9 cellular contexts compared by ENCODE assay signal in genomic region chr18:9094307-9095226, GRCh38. TPM values are rescaled to one million over a fixed set of nuclear protein-coding genes. Genes with fewer than 3 reads are reported as not detected.
DNase-seq lines count a peak whose midpoint lies in the region; ATAC-seq and TF ChIP-seq lines count a peak whose summit lies in the region.
"Had no signal": no experiment of that assay in that cellular context is flagged by ENCODE, and none has a peak within 500 bp of the region (broad histone marks: within the 10 kb centered on the region; RNA-seq: fewer than 3 reads in every experiment).

No MANE protein-coding gene starts in this region.

- H3K27ac ChIP-seq in substantia nigra (ENCODE audit: low read depth, low read length, poor library complexity, severe bottlenecking) (no peak overlapping the region), upper lobe of left lung (peak overlapping the region in 2 of 4 donors; percentile 14 to 33)

- H3K27ac Mint-ChIP-seq in activated CD4-positive, alpha-beta memory T cell treated with anti-CD3 and anti-CD28 coated beads, Interleukin-2, amount 10 ng/mL, durations not matched to agents 7 days and 5 days: peak overlapping the region; percentile 98
- peak overlapping the region; percentile 100 for H3K27ac Mint-ChIP-seq in stimulated activated effector memory CD8-positive, alpha-beta T cell treated with anti-CD3 and anti-CD28 coated beads, Interleukin-12 subunit alpha, Interleukin-12 subunit beta, amount 100 ng/mL, for 72 hours

- DNase-seq in HS-27A (ENCODE audit: low read depth) (peak; percentile 67), fibroblast of the conjunctiva (ENCODE audit: low read depth) (peak; percentile 86), MV-4-11 (lab: John Stamatoyannopoulos, UW) (no peak), substantia nigra (lab: John Stamatoyannopoulos, UW) (no peak), upper lobe of left lung (no peak), GF-D8 (lab: John Stamatoyannopoulos, UW) (no peak)
- DNase-seq in activated CD4-positive, alpha-beta memory T cell treated with anti-CD3 and anti-CD28 coated beads, Interleukin-2, amount 10 ng/mL, durations not matched to agents 7 days and 5 days: peak; percentile 66
- no peak for DNase-seq in stimulated activated effector memory CD8-positive, alpha-beta T cell treated with anti-CD3 and anti-CD28 coated beads, Interleukin-12 subunit alpha, Interleukin-12 subunit beta, amount 100 ng/mL, for 72 hours (ENCODE audit: low spot score in 2 of 2)
- DNase-seq: nucleus accumbens had no signal

- peak overlapping the region; percentile 62 for H3K4me3 Mint-ChIP-seq in activated CD4-positive, alpha-beta memory T cell treated with anti-CD3 and anti-CD28 coated beads, Interleukin-2, amount 10 ng/mL, durations not matched to agents 7 days and 5 days
- peak overlapping the region; percentile 64 for H3K4me3 Mint-ChIP-seq in stimulated activated effector memory CD8-positive, alpha-beta T cell treated with anti-CD3 and anti-CD28 coated beads, Interleukin-12 subunit alpha, Interleukin-12 subunit beta, amount 100 ng/mL, for 72 hours

- no peaks in the 10 kb centered on the region for H3K9me3 Mint-ChIP-seq in activated CD4-positive, alpha-beta memory T cell treated with anti-CD3 and anti-CD28 coated beads, Interleukin-2, amount 10 ng/mL, durations not matched to agents 7 days and 5 days
- no peaks in the 10 kb centered on the region for H3K9me3 Mint-ChIP-seq in stimulated activated effector memory CD8-positive, alpha-beta T cell treated with anti-CD3 and anti-CD28 coated beads, Interleukin-12 subunit alpha, Interleukin-12 subunit beta, amount 100 ng/mL, for 72 hours

- POLR2A ChIA-PET in activated CD4-positive, alpha-beta memory T cell treated with anti-CD3 and anti-CD28 coated beads, Interleukin-2, amount 10 ng/mL, durations not matched to agents 7 days and 5 days (lab: Charles Lee): interaction anchor here (0.8 to 27.5 kb wide), 7 partner anchors 2 to 155 kb away, joined by 3 to 1351 read pairs (median 17); partner anchors contain the start of genes ANKRD12 and NDUFV2

- no peaks in the 10 kb centered on the region for H3K27me3 Mint-ChIP-seq in activated CD4-positive, alpha-beta memory T cell treated with anti-CD3 and anti-CD28 coated beads, Interleukin-2, amount 10 ng/mL, durations not matched to agents 7 days and 5 days

- no peak for TF ChIP-seq POLR2A in upper lobe of left lung (IDR thresholded peaks at IDR 0.05)

- WGBS in upper lobe of left lung, 2 donors: 62% methylated on average over 7 of the region's 7 CpGs

- H3K4me1 Mint-ChIP-seq in activated CD4-positive, alpha-beta memory T cell treated with anti-CD3 and anti-CD28 coated beads, Interleukin-2, amount 10 ng/mL, durations not matched to agents 7 days and 5 days: peaks cover 77% of the 10 kb centered on the region
- H3K4me1 Mint-ChIP-seq in stimulated activated effector memory CD8-positive, alpha-beta T cell treated with anti-CD3 and anti-CD28 coated beads, Interleukin-12 subunit alpha, Interleukin-12 subunit beta, amount 100 ng/mL, for 72 hours: peaks cover 74% of the 10 kb centered on the region

- CTCF ChIA-PET in activated CD4-positive, alpha-beta memory T cell treated with anti-CD3 and anti-CD28 coated beads, Interleukin-2, amount 10 ng/mL, durations not matched to agents 7 days and 5 days (lab: Charles Lee): interaction anchor here (0.6 to 4.7 kb wide), 2 partner anchors 12 to 14 kb away, joined by 3 to 19 read pairs; no protein-coding TSS in a partner anchor

- peak; percentile 70 for ATAC-seq in stimulated activated effector memory CD8-positive, alpha-beta T cell treated with anti-CD3 and anti-CD28 coated beads, Interleukin-12 subunit alpha, Interleukin-12 subunit beta, amount 100 ng/mL, for 72 hours
- ATAC-seq in upper lobe of left lung (ENCODE audit: low FRiP score in 2 of 2): no peak

- peaks cover 21% of the 10 kb centered on the region for H3K36me3 Mint-ChIP-seq in activated CD4-positive, alpha-beta memory T cell treated with anti-CD3 and anti-CD28 coated beads, Interleukin-2, amount 10 ng/mL, durations not matched to agents 7 days and 5 days (ENCODE audit: low read depth)
- peaks cover 59% of the 10 kb centered on the region for H3K36me3 Mint-ChIP-seq in stimulated activated effector memory CD8-positive, alpha-beta T cell treated with anti-CD3 and anti-CD28 coated beads, Interleukin-12 subunit alpha, Interleukin-12 subunit beta, amount 100 ng/mL, for 72 hours

- no peaks in the 10 kb centered on the region for H3K27me3 ChIP-seq in upper lobe of left lung

- no peaks in the 10 kb centered on the region for H3K9me3 ChIP-seq in upper lobe of left lung

- TF ChIP-seq EP300 in upper lobe of left lung (IDR thresholded peaks at IDR 0.05): no peak

- peaks cover 0 to 18% (median 7%) of the 10 kb centered on the region in 4 donors for H3K4me1 ChIP-seq in upper lobe of left lung

- H3K4me3 ChIP-seq in upper lobe of left lung: no peak overlapping the region

- TF ChIP-seq CTCF in upper lobe of left lung (IDR thresholded peaks at IDR 0.05): no peak

- H3K36me3 ChIP-seq in upper lobe of left lung: no peaks in the 10 kb centered on the region

RNA-seq across cellular contexts. Expression of gene NDUFV2, which starts 7.9 kb away (rescaled TPM):
- 100 to 1,000 TPM; 288 to 295 TPM for total RNA-seq in activated CD4-positive, alpha-beta memory T cell treated with anti-CD3 and anti-CD28 coated beads, Interleukin-2, amount 10 ng/mL, durations not matched to agents 7 days and 5 days
- 100 to 1,000 TPM in 4 of 6 donors, 10 to 100 TPM in 2; 45.3 to 154 (median 113) TPM for total RNA-seq in upper lobe of left lung

RNA-seq across cellular contexts. Expression of gene ANKRD12, which starts 42.0 kb away (rescaled TPM):
- 100 to 1,000 TPM; 103 to 111 TPM for total RNA-seq in activated CD4-positive, alpha-beta memory T cell treated with anti-CD3 and anti-CD28 coated beads, Interleukin-2, amount 10 ng/mL, durations not matched to agents 7 days and 5 days
- total RNA-seq in upper lobe of left lung: 10 to 100 TPM; 32.8 to 80.7 (median 65.6) TPM

Comparison
In these comparisons a context has a peak if more than half of its experiments do, and no peak if none do; other contexts are left out.
1. DNase-seq: peak in HS-27A (single experiment), activated CD4-positive, alpha-beta memory T cell treated with anti-CD3 and anti-CD28 coated beads, Interleukin-2, amount 10 ng/mL, durations not matched to agents 7 days and 5 days (single experiment) and fibroblast of the conjunctiva (single experiment); none in stimulated activated effector memory CD8-positive, alpha-beta T cell treated with anti-CD3 and anti-CD28 coated beads, Interleukin-12 subunit alpha, Interleukin-12 subunit beta, amount 100 ng/mL, for 72 hours (0 of 2), MV-4-11 (single experiment), substantia nigra (0 of 49), upper lobe of left lung (0 of 2) and GF-D8 (single experiment).